ENCODE assay signal across 26 cellular contexts in the genomic region with DNA sequence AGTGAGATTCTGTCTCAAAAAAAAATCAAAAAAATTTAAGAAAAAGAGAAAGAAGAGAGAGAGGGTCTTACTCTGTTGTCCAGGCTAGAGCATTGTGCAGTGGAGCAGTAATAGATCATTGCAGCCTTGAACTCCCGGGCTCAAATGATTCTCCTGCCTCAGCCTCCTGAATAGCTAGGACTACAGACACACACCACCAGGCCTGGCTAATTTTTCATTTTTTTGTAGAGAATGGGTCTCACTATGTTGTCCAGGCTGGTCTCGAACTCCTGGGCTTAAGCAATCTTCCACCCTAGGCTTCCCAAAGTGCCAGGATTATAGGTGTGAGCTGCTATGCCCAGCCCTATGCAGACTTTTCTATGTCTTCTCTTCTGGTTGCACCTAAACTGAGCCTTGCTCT. TPM values are rescaled to one million over a fixed set of nuclear protein-coding genes. Genes with fewer than 3 reads are reported as not detected.
"Had no signal": no experiment of that assay in that cellular context is flagged by ENCODE, and none has a peak within 500 bp of the region (broad histone marks: within the 10 kb centered on the region; RNA-seq: fewer than 3 reads in every experiment).

No MANE protein-coding gene starts in this region.

- ATAC-seq: activated CD4-positive, alpha-beta T cell treated with anti-CD3 and anti-CD28 coated beads for 36 hours; Panc1 had no signal

- H3K4me2 ChIP-seq: SK-N-SH had no signal

- H3K4me1 ChIP-seq: SJCRH30 had no signal

- H3K4me1 Mint-ChIP-seq: activated CD4-positive, alpha-beta memory T cell treated with anti-CD3 and anti-CD28 coated beads, Interleukin-2, amount 10 ng/mL, durations not matched to agents 7 days and 5 days; activated CD4-positive, alpha-beta T cell treated with anti-CD3 and anti-CD28 coated beads for 36 hours; brain had no signal

- H3K27ac ChIP-seq: SJCRH30, VCaP had no signal

- H3K27me3 ChIP-seq: SJCRH30 had no signal

- H3K9me3 ChIP-seq: SJCRH30, SK-N-SH had no signal

- H3K27ac Mint-ChIP-seq: activated CD4-positive, alpha-beta memory T cell treated with anti-CD3 and anti-CD28 coated beads, Interleukin-2, amount 10 ng/mL, durations not matched to agents 7 days and 5 days; activated CD4-positive, alpha-beta T cell treated with anti-CD3 and anti-CD28 coated beads for 36 hours; activated naive CD4-positive, alpha-beta T cell treated with anti-CD3 and anti-CD28 coated beads, Interleukin-2, amount 50 U/mL, for 24 hours; brain had no signal

- H3K4me3 Mint-ChIP-seq: activated CD4-positive, alpha-beta memory T cell treated with anti-CD3 and anti-CD28 coated beads, Interleukin-2, amount 10 ng/mL, durations not matched to agents 7 days and 5 days; activated CD4-positive, alpha-beta T cell treated with anti-CD3 and anti-CD28 coated beads for 36 hours; activated naive CD4-positive, alpha-beta T cell treated with anti-CD3 and anti-CD28 coated beads, Interleukin-2, amount 50 U/mL, for 24 hours; brain; central memory CD8-positive, alpha-beta T cell had no signal

- H3K9ac ChIP-seq: SK-N-SH had no signal

- H3K4me3 ChIP-seq: SJCRH30 had no signal

- DNase-seq: activated CD4-positive, alpha-beta memory T cell treated with anti-CD3 and anti-CD28 coated beads, Interleukin-2, amount 10 ng/mL, durations not matched to agents 7 days and 5 days; activated CD4-positive, alpha-beta T cell treated with anti-CD3 and anti-CD28 coated beads for 36 hours; activated CD4-positive, alpha-beta T cell treated with anti-CD3 and anti-CD28 coated beads, Interleukin-2, amount 50 U/mL, for 1 hour; activated gamma-delta T cell treated with Interleukin-2 at 50 U/mL for 16 hours; activated T-cell treated with anti-CD3 and anti-CD28 coated beads for 4 hours; activated T-cell treated with anti-CD3 and anti-CD28 coated beads, Interleukin-2, amount 50 U/mL, for 48 hours; amygdala; MM.1S; NCI-H1105 treated with DMSO at 0.1 percent for 48 hours; NCI-H1436 treated with DMSO at 0.1 percent for 48 hours; NCI-H187; NCI-H2081; NCI-H524; Right ventricle myocardium superior; RPMI8226; SJCRH30; SK-N-SH; T-helper 1 cell had no signal

- H3K9me3 Mint-ChIP-seq: activated CD4-positive, alpha-beta memory T cell treated with anti-CD3 and anti-CD28 coated beads, Interleukin-2, amount 10 ng/mL, durations not matched to agents 7 days and 5 days; activated naive CD4-positive, alpha-beta T cell treated with anti-CD3 and anti-CD28 coated beads, Interleukin-2, amount 50 U/mL, for 24 hours; activated T-helper 2 cell treated with anti-CD3 and anti-CD28 coated beads, Interferon-gamma antibody, Interleukin-2, Interleukin-4, amounts not matched to agents 10 μg/mL and 5 μg/mL and 100 μg/mL, durations not matched to agents 14 hours and 24 hours and 36 hours; brain; central memory CD8-positive, alpha-beta T cell had no signal

- H3K27me3 Mint-ChIP-seq: activated CD4-positive, alpha-beta memory T cell treated with anti-CD3 and anti-CD28 coated beads, Interleukin-2, amount 10 ng/mL, durations not matched to agents 7 days and 5 days; activated CD4-positive, alpha-beta T cell treated with anti-CD3 and anti-CD28 coated beads for 36 hours; activated naive CD4-positive, alpha-beta T cell treated with anti-CD3 and anti-CD28 coated beads, Interleukin-2, amount 50 U/mL, for 24 hours; brain; central memory CD8-positive, alpha-beta T cell had no signal

- FAIRE-seq: astrocyte had no signal

RNA-seq across cellular contexts. Expression of a gene that starts 41.2 kb away (rescaled TPM):
- total RNA-seq: activated CD4-positive, alpha-beta memory T cell treated with anti-CD3 and anti-CD28 coated beads, Interleukin-2, amount 10 ng/mL, durations not matched to agents 7 days and 5 days; activated T-helper 2 cell treated with anti-CD3 and anti-CD28 coated beads, Interferon-gamma antibody, Interleukin-2, Interleukin-4, amounts not matched to agents 10 μg/mL and 5 μg/mL and 100 μg/mL, durations not matched to agents 14 hours and 24 hours and 36 hours; astrocyte; Right ventricle myocardium superior; SJCRH30; T-helper 2 cell treated with Interferon-gamma antibody and Interleukin-4, amounts not matched to agents 100 ng/mL and 5 ng/mL, for 36 hours had no signal
